21 cellular contexts compared by ENCODE assay signal in genomic region chr16:85017603-85018002, GRCh38. TPM values are rescaled to one million over a fixed set of nuclear protein-coding genes. Genes with fewer than 3 reads are reported as not detected.
DNase-seq lines count a peak whose midpoint lies in the region; ATAC-seq and TF ChIP-seq lines count a peak whose summit lies in the region.
"Had no signal": no experiment of that assay in that cellular context is flagged by ENCODE, and none has a peak within 500 bp of the region (broad histone marks: within the 10 kb centered on the region; RNA-seq: fewer than 3 reads in every experiment).

No MANE protein-coding gene starts in this region.

- no peaks in the 10 kb centered on the region for H3K9me3 ChIP-seq in MM.1S (replicated peaks; ENCODE audit: insufficient read depth, low read length)
- no peaks in the 10 kb centered on the region for H3K9me3 ChIP-seq in body of pancreas
- H3K9me3 ChIP-seq: SJSA1 had no signal

- H3K27me3 Mint-ChIP-seq in nephron (ENCODE audit: low read depth) = peaks cover 6% of the 10 kb centered on the region
- peaks cover 3% of the 10 kb centered on the region for H3K27me3 Mint-ChIP-seq in type B pancreatic cell

- H3K27ac ChIP-seq in MM.1S (ENCODE audit: low read length) = no peak overlapping the region
- H3K27ac ChIP-seq in body of pancreas = peak overlapping the region; percentile 76 to 89 (median 80)
- H3K27ac ChIP-seq: GM23248, PC-9, SJSA1 had no signal

- H3K36me3 Mint-ChIP-seq in nephron (ENCODE audit: low read depth) (no peaks in the 10 kb centered on the region), type B pancreatic cell (no peaks in the 10 kb centered on the region)

- H3K79me2 ChIP-seq in MM.1S (ENCODE audit: low read length) = no peaks in the 10 kb centered on the region

- TF ChIP-seq POLR2A in body of pancreas (IDR thresholded peaks at IDR 0.05) = no peak

- no peak for ATAC-seq in body of pancreas
- no peak for ATAC-seq in GM18858 (IDR thresholded peaks at IDR 0.05; ENCODE audit: unreplicated experiment)
- no peak for ATAC-seq in GM21619 (IDR thresholded peaks at IDR 0.05; ENCODE audit: unreplicated experiment)

- H4K20me1 ChIP-seq in MM.1S (ENCODE audit: insufficient read depth, low read length) = no peaks in the 10 kb centered on the region

- no peaks in the 10 kb centered on the region for H3K9me3 Mint-ChIP-seq in nephron
- no peaks in the 10 kb centered on the region for H3K9me3 Mint-ChIP-seq in type B pancreatic cell

- no peaks in the 10 kb centered on the region for H3K27me3 ChIP-seq in MM.1S (replicated peaks; ENCODE audit: insufficient read depth, low read length)
- H3K27me3 ChIP-seq in body of pancreas = no peaks in the 10 kb centered on the region
- H3K27me3 ChIP-seq: SJSA1 had no signal

- H3K4me3 Mint-ChIP-seq in nephron (no peak overlapping the region), type B pancreatic cell (no peak overlapping the region)

- no peaks in the 10 kb centered on the region for H3K9me2 ChIP-seq in MM.1S (replicated peaks; ENCODE audit: insufficient read depth, low read length)

- peak overlapping the region; percentile 18; the same call in 1 of the 2 replicates for H3K4me2 ChIP-seq in MM.1S (ENCODE audit: low read depth, low read length)
- H3K4me2 ChIP-seq: PC-9 had no signal

- H3K36me3 ChIP-seq in MM.1S (replicated peaks; ENCODE audit: insufficient read depth, low read length) (no peaks in the 10 kb centered on the region), body of pancreas (replicated peaks in 1 of 2; ENCODE audit: insufficient read depth in 1 of 2, low read depth in 2 of 2) (no peaks in the 10 kb centered on the region)
- H3K36me3 ChIP-seq: SJSA1 had no signal

- peaks cover 26% of the 10 kb centered on the region for H3K4me1 Mint-ChIP-seq in nephron
- H3K4me1 Mint-ChIP-seq in type B pancreatic cell (ENCODE audit: unreplicated experiment) = peaks cover 22% of the 10 kb centered on the region

- no peak overlapping the region for H2AFZ ChIP-seq in MM.1S (ENCODE audit: low read length)
- H2AFZ ChIP-seq: GM23248, PC-9 had no signal

- H3K4me3 ChIP-seq in MM.1S (ENCODE audit: low read length) (no peak overlapping the region), body of pancreas (no peak overlapping the region)
- H3K4me3 ChIP-seq: GM23248, PC-9, SJSA1 had no signal

- peak overlapping the region; percentile 3 to 92 (median 22) for H3K27ac Mint-ChIP-seq in nephron
- peak overlapping the region; percentile 61 for H3K27ac Mint-ChIP-seq in type B pancreatic cell

- intact Hi-C loops in body of pancreas (cut with DNase I) = no loop called here

- WGBS in body of pancreas, 2 donors = 71 to 82% methylated on average over 7 of the region's 7 CpGs

- no peak for DNase-seq in MM.1S
- no peak for DNase-seq in body of pancreas
- no peak for DNase-seq in type B pancreatic cell (ENCODE audit: extremely low spot score, unreplicated experiment)
- DNase-seq in pons (ENCODE audit: low spot score) = no peak
- DNase-seq: Calu3; DMS153; DND-41; GM23248; H7; NCI-H1105 treated with DMSO at 0.1 percent for 48 hours; NCI-H146; NCI-H1930; NCI-H2107; NCI-H524 treated with DMSO at 0.1 percent for 48 hours; NCI-H774; NK-92 treated with Interleukin-12 subunit alpha and Interleukin-12 subunit beta, amount 100 ng/mL, for 24 hours; PC-9 had no signal

- H3K4me1 ChIP-seq in MM.1S (ENCODE audit: low read length) (peaks cover 26% of the 10 kb centered on the region), body of pancreas (peaks cover 25% of the 10 kb centered on the region)
- H3K4me1 ChIP-seq: SJSA1 had no signal

- peaks cover 16% of the 10 kb centered on the region; the same call in 1 of the 2 replicates for H3F3A ChIP-seq in MM.1S (ENCODE audit: insufficient read depth, low read length)

- H3K9ac ChIP-seq in MM.1S (ENCODE audit: low read length) = no peak overlapping the region
- H3K9ac ChIP-seq: GM23248 had no signal

- TF ChIP-seq CTCF in MM.1S (IDR thresholded peaks at IDR 0.05; ENCODE audit: low read length) (no peak), body of pancreas (IDR thresholded peaks at IDR 0.05) (no peak), nephron (IDR thresholded peaks at IDR 0.05; ENCODE audit: unreplicated experiment in 3 of 3) (no peak), type B pancreatic cell (conservative IDR thresholded peaks at IDR 0.05) (no peak)

RNA-seq across cellular contexts. Expression of gene ZDHHC7, which starts 6.3 kb away (rescaled TPM):
- total RNA-seq in body of pancreas (10 to 100 TPM; 17.5 to 39.2 TPM), type B pancreatic cell (ENCODE audit: low replicate concordance) (47.1 and 55.0 TPM in 2 replicates)

RNA-seq across cellular contexts. Expression of gene KIAA0513, which starts 10.0 kb away (rescaled TPM):
- total RNA-seq in body of pancreas (10 to 100 TPM; 23.1 to 71.9 TPM), type B pancreatic cell (ENCODE audit: low replicate concordance) (12.9 and 30.4 TPM in 2 replicates)
